Comparison of ENCODE assay signal across 16 cellular contexts in genomic region chr2:54975175-54975574, GRCh38.
"Had no signal": no experiment of that assay in that cellular context is flagged by ENCODE, and none has a peak within 500 bp of the region (broad histone marks: within the 10 kb centered on the region; RNA-seq: fewer than 3 reads in every experiment).

No MANE protein-coding gene starts in this region.

- DNase-seq: activated B cell treated with CpG ODN at 0.5 μM for 24 hours; activated effector memory CD4-positive, alpha-beta T cell treated with anti-CD3 and anti-CD28 coated beads, Interleukin-2, amount 50 U/mL, for 16 hours; activated T-cell treated with anti-CD3 and anti-CD28 coated beads, Interleukin-2, amount 50 U/mL, for 24 hours; amygdala; effector CD4-positive, alpha-beta T cell; foreskin melanocyte; heart right ventricle; left lung; spleen; stimulated activated CD4-positive, alpha-beta T cell treated with anti-CD3 and anti-CD28 coated beads, Interleukin-1b, Interleukin-23, amount 100 ng/mL, for 48 hours; trophoblast cell had no signal

- H3K9me3 Mint-ChIP-seq: activated B cell treated with CpG ODN at 0.5 μM for 24 hours; activated naive CD4-positive, alpha-beta T cell treated with anti-CD3 and anti-CD28 coated beads, Interleukin-2, amount 50 U/mL, for 72 hours; activated T-cell treated with anti-CD3 and anti-CD28 coated beads, Interleukin-2, amount 50 U/mL, for 24 hours; neural progenitor cell; stimulated activated memory B cell treated with anti-CD40 and anti-IgM and Interleukin-4, amounts not matched to agents 10 μg/mL and 1 μg/mL and 100 μg/mL, for 72 hours had no signal

- H3K9me3 ChIP-seq: heart right ventricle, left lung, spleen had no signal

- H3K4me2 ChIP-seq: neural progenitor cell had no signal

- H3K27ac Mint-ChIP-seq: activated T-cell treated with anti-CD3 and anti-CD28 coated beads, Interleukin-2, amount 50 U/mL, for 24 hours; neural progenitor cell had no signal

- H2AFZ ChIP-seq: neural progenitor cell, parathyroid adenoma had no signal

- H3K4me3 ChIP-seq: heart right ventricle, left lung, neural progenitor cell, spleen had no signal

- H3K27me3 Mint-ChIP-seq: activated B cell treated with CpG ODN at 0.5 μM for 24 hours; activated T-cell treated with anti-CD3 and anti-CD28 coated beads, Interleukin-2, amount 50 U/mL, for 24 hours; stimulated activated memory B cell treated with anti-CD40 and anti-IgM and Interleukin-4, amounts not matched to agents 10 μg/mL and 1 μg/mL and 100 μg/mL, for 72 hours had no signal

- H3K4me3 Mint-ChIP-seq: activated B cell treated with CpG ODN at 0.5 μM for 24 hours; activated T-cell treated with anti-CD3 and anti-CD28 coated beads, Interleukin-2, amount 50 U/mL, for 24 hours; neural progenitor cell; stimulated activated memory B cell treated with anti-CD40 and anti-IgM and Interleukin-4, amounts not matched to agents 10 μg/mL and 1 μg/mL and 100 μg/mL, for 72 hours had no signal

- H3K27ac ChIP-seq: left lung, neural progenitor cell, parathyroid adenoma had no signal

- H3K27me3 ChIP-seq: heart right ventricle, left lung, neural progenitor cell, spleen had no signal

- ATAC-seq: activated naive CD4-positive, alpha-beta T cell treated with anti-CD3 and anti-CD28 coated beads, Interleukin-2, amount 50 U/mL, for 72 hours; SK-N-SH treated with all-trans-retinoic acid at 6 μM for 48 hours; stimulated activated memory B cell treated with anti-CD40 and anti-IgM and Interleukin-4, amounts not matched to agents 10 μg/mL and 1 μg/mL and 100 μg/mL, for 72 hours had no signal

- H3K9ac ChIP-seq: neural progenitor cell, parathyroid adenoma had no signal

- H3K4me1 ChIP-seq: neural progenitor cell had no signal
